8 cellular contexts compared by ENCODE assay signal in the genomic region with DNA sequence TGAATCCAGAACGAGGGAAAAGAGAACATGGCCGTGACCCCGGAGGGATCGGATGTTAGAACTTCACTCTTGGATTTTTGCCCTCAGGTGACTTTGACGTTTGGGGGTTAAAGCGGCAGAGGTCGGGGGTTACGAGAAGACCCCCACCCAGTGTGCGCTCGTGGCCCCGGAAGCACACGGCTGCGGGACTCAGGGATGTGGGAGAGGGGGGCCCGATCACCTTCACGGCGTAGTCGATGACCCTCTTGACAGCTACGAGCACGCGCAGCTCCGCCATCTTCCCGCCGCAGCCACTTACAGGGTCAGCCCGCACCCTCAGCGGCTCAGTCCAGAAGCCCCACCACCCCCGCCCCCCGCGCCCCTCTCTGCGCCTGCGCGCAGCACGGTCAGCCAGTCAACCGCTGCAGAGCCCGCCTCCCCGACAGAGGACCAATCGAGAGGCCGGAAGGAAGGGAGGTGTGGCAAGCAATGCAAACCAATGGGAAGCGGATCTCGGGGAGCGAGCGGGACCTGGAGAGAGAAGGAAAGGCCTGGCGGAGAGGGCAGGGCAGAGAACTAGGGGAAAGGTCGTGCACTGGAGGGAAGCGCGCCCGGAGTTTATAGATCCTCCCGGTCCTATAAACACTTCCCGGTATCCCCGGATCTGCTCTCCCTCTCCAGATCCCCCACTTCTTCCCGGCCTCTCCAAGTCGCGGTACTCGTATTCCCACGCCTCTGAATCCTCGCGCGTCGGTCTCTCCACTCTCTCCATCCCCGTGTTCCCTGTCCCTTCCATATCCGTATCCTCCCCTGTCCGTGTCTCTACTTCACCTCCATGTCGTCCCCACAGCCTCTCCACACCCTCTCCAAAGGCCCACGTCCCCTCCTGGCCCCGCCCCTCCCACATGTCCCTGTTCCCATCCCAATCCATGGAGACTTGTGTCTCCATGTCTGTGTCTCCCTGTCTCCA. TPM values are rescaled to one million over a fixed set of nuclear protein-coding genes. Genes with fewer than 3 reads are reported as not detected.
DNase-seq lines count a peak whose midpoint lies in the region; ATAC-seq and TF ChIP-seq lines count a peak whose summit lies in the region.

A gene (minus strand): TSS at position 339 of the 949 bp plus-strand sequence. CDS start 62 bp downstream, at position 277.

- H3K27me3 ChIP-seq in breast epithelium: no peaks in the 10 kb centered on the region
- no peaks in the 10 kb centered on the region for H3K27me3 ChIP-seq in iPS-20b (ENCODE audit: insufficient read depth, low read length)
- no peaks in the 10 kb centered on the region for H3K27me3 ChIP-seq in skeletal muscle tissue (ENCODE audit: control insufficient read depth in 3 of 3, insufficient read depth in 3 of 3, low read length in 3 of 3)

- ATAC-seq in HG02678 (IDR thresholded peaks at IDR 0.05; ENCODE audit: unreplicated experiment) (peak; percentile 52), GM19455 (IDR thresholded peaks at IDR 0.05; ENCODE audit: unreplicated experiment) (no peak)

- TF ChIP-seq POLR2A in breast epithelium (IDR thresholded peaks at IDR 0.05): peak; percentile 58

- H3K4me3 ChIP-seq in GM08714 (ENCODE audit: low read length) (peak within 1 kb of the TSS; percentile 95), WI38 (ENCODE audit: low read depth, low read length) (peak within 1 kb of the TSS; percentile 84), breast epithelium (peak within 1 kb of the TSS; percentile 58 to 84 (median 82)), iPS-20b (ENCODE audit: low read length) (peak within 1 kb of the TSS; percentile 97), skeletal muscle tissue (ENCODE audit: low read length in 3 of 3) (peak within 1 kb of the TSS; percentile 87 to 98 (median 95))

- intact Hi-C loops in breast epithelium (cut with DNase I; ENCODE audit: low total_unique reads): no loop called here

- no peak for TF ChIP-seq CTCF in WI38 (IDR thresholded peaks at IDR 0.05; ENCODE audit: low read depth, low read length)
- no peak for TF ChIP-seq CTCF in breast epithelium (IDR thresholded peaks at IDR 0.05)

- no peaks in the 10 kb centered on the region for H3K36me3 ChIP-seq in breast epithelium
- no peaks in the 10 kb centered on the region for H3K36me3 ChIP-seq in iPS-20b (ENCODE audit: insufficient read depth, low read depth, low read length)
- H3K36me3 ChIP-seq in skeletal muscle tissue (ENCODE audit: control insufficient read depth in 3 of 3, insufficient read depth in 3 of 3, low read length in 3 of 3): no peaks in the 10 kb centered on the region

- peak within 1 kb of the TSS; percentile 94 for H3K27ac ChIP-seq in breast epithelium
- peak within 1 kb of the TSS; percentile 98 for H3K27ac ChIP-seq in iPS-20b (ENCODE audit: low read length)
- H3K27ac ChIP-seq in skeletal muscle tissue (ENCODE audit: low read depth, low read length): peak within 1 kb of the TSS; percentile 93

- H3K9me3 ChIP-seq in breast epithelium (no peaks in the 10 kb centered on the region), iPS-20b (ENCODE audit: insufficient read depth, low read depth, low read length) (no peaks in the 10 kb centered on the region), skeletal muscle tissue (ENCODE audit: control insufficient read depth in 3 of 3, low read length in 3 of 3) (no peaks in the 10 kb centered on the region)

- no peaks in the 10 kb centered on the region for H3K4me1 ChIP-seq in breast epithelium
- peaks cover 15% of the 10 kb centered on the region for H3K4me1 ChIP-seq in iPS-20b (ENCODE audit: insufficient read depth, low read length)
- H3K4me1 ChIP-seq in skeletal muscle tissue (ENCODE audit: control insufficient read depth in 3 of 3, insufficient read depth in 3 of 3, low read length in 3 of 3): peaks cover 31 to 44% (median 32%) of the 10 kb centered on the region in 3 donors

- H3K9ac ChIP-seq in iPS-20b (ENCODE audit: low read depth, low read length): peak within 1 kb of the TSS; percentile 89
- peak within 1 kb of the TSS; percentile 89 to 99 (median 98) for H3K9ac ChIP-seq in skeletal muscle tissue (ENCODE audit: low read depth in 1 of 3, low read length in 3 of 3)

- peak; percentile 90 for DNase-seq in NCI-H2107 (lab: John Stamatoyannopoulos, UW)
- peak; percentile 98 to 99 for DNase-seq in breast epithelium (ENCODE audit: low spot score in 2 of 2)

RNA-seq across cellular contexts. Expression of the gene that starts here (rescaled TPM):
- total RNA-seq in breast epithelium (100 to 1,000 TPM in 1 of 3 donors, 10 to 100 TPM in 2; 60.7 to 214 (median 88.5) TPM), skeletal muscle tissue (52.2 TPM)
